20 cellular contexts compared by ENCODE assay signal in genomic region chr15:98401029-98401428, GRCh38.
"Had no signal": no experiment of that assay in that cellular context is flagged by ENCODE, and none has a peak within 500 bp of the region (broad histone marks: within the 10 kb centered on the region; RNA-seq: fewer than 3 reads in every experiment).

No MANE protein-coding gene starts in this region.

- H3K36me3 Mint-ChIP-seq: natural killer cell had no signal

- H3K9me3 ChIP-seq: lower lobe of right lung, mucosa of descending colon, prostate gland, thoracic aorta, vagina had no signal

- H3K27me3 Mint-ChIP-seq: activated T-helper 17 cell treated with anti-CD3 and anti-CD28 coated beads, Interleukin-2, amount 50 U/mL, for 72 hours had no signal

- H3K27ac Mint-ChIP-seq: activated CD4-positive, alpha-beta T cell treated with anti-CD3 and anti-CD28 coated beads for 36 hours; activated T-helper 17 cell treated with anti-CD3 and anti-CD28 coated beads, Interleukin-2, amount 50 U/mL, for 72 hours; natural killer cell; stimulated activated naive CD8-positive, alpha-beta T cell treated with anti-CD3 and anti-CD28 coated beads, Interleukin-15, amount 100 ng/mL, for 72 hours had no signal

- DNase-seq: activated CD4-positive, alpha-beta T cell treated with anti-CD3 and anti-CD28 coated beads for 36 hours; activated naive CD4-positive, alpha-beta T cell treated with anti-CD3 and anti-CD28 coated beads, Interleukin-2, amount 50 U/mL, for 16 hours; amniotic stem cell; brain microvascular endothelial cell; head of caudate nucleus; lower lobe of right lung; mucosa of descending colon; natural killer cell; occipital lobe; stimulated activated CD4-positive, alpha-beta T cell treated with anti-CD3 and anti-CD28 coated beads, Interleukin-15, amount 100 ng/mL, for 24 hours; stimulated activated CD4-positive, alpha-beta T cell treated with anti-CD3 and anti-CD28 coated beads, Interleukin-4, amount 100 ng/mL, for 4 hours; stimulated activated naive CD8-positive, alpha-beta T cell treated with anti-CD3 and anti-CD28 coated beads, Interleukin-15, amount 100 ng/mL, for 72 hours; T-helper 1 cell; WERI-Rb-1 had no signal

- H3K36me3 ChIP-seq: brain microvascular endothelial cell, lower lobe of right lung, prostate gland, thoracic aorta, vagina, WERI-Rb-1 had no signal

- H3K4me3 Mint-ChIP-seq: activated CD4-positive, alpha-beta T cell treated with anti-CD3 and anti-CD28 coated beads for 36 hours; activated T-helper 17 cell treated with anti-CD3 and anti-CD28 coated beads, Interleukin-2, amount 50 U/mL, for 72 hours; natural killer cell; stimulated activated naive CD8-positive, alpha-beta T cell treated with anti-CD3 and anti-CD28 coated beads, Interleukin-15, amount 100 ng/mL, for 72 hours had no signal

- H3K27me3 ChIP-seq: brain microvascular endothelial cell, vagina had no signal

- H3K4me3 ChIP-seq: lower lobe of right lung, mucosa of descending colon, prostate gland, SK-N-MC, thoracic aorta, vagina had no signal

- H3K4me1 Mint-ChIP-seq: activated CD4-positive, alpha-beta T cell treated with anti-CD3 and anti-CD28 coated beads for 36 hours; activated T-helper 17 cell treated with anti-CD3 and anti-CD28 coated beads, Interleukin-2, amount 50 U/mL, for 72 hours; natural killer cell; stimulated activated naive CD8-positive, alpha-beta T cell treated with anti-CD3 and anti-CD28 coated beads, Interleukin-15, amount 100 ng/mL, for 72 hours had no signal

- H3K4me1 ChIP-seq: lower lobe of right lung, prostate gland, vagina had no signal

- H3K27ac ChIP-seq: brain microvascular endothelial cell, lower lobe of right lung, prostate gland, SK-N-MC, thoracic aorta, vagina, WERI-Rb-1 had no signal

- H3K9me3 Mint-ChIP-seq: activated T-helper 17 cell treated with anti-CD3 and anti-CD28 coated beads, Interleukin-2, amount 50 U/mL, for 72 hours; natural killer cell; stimulated activated naive CD8-positive, alpha-beta T cell treated with anti-CD3 and anti-CD28 coated beads, Interleukin-15, amount 100 ng/mL, for 72 hours had no signal

- ATAC-seq: activated CD4-positive, alpha-beta T cell treated with anti-CD3 and anti-CD28 coated beads for 36 hours; activated T-helper 17 cell treated with anti-CD3 and anti-CD28 coated beads, Interleukin-2, amount 50 U/mL, for 72 hours; esophagus mucosa; mucosa of descending colon; natural killer cell; stimulated activated naive CD8-positive, alpha-beta T cell treated with anti-CD3 and anti-CD28 coated beads, Interleukin-15, amount 100 ng/mL, for 72 hours had no signal
